ENCODE assay signal across 8 cellular contexts in the genomic region with DNA sequence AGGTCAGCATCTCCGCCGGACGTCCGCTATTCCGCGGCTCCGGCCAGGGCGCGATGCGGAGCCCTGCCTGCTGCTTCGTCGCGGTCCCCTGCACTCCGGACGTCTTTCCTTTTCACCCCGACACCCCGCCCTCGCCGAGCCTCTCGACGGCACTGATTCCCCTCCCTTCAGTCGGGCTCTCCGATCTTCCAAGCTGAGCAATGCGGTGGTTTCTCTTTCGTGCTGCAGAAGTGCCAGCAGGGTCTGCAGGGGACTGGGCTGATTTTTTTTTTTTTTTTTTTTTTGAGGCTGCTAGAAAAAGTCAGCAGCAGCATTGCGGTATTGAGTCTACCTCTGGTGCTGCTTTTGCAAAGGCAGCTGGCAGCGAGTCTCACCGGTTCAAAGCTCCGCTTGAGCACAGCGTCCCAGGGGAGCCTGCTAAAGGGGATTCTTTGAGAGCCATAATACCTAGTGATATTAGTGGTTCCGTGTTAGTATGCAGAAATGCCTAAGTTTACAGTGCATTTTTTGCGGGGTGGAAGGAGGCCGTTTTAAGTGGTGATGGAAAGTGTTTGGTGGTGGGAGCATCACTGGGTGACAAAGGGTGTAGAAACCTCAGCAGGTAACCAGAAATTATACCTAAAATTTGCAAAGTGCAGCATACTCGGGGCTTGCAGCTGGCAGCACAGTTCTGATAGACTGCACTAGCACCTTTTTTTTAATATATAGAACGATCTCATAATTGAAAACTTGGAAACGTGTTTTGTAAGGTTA. TPM values are rescaled to one million over a fixed set of nuclear protein-coding genes. Genes with fewer than 3 reads are reported as not detected.
DNase-seq lines count a peak whose midpoint lies in the region; ATAC-seq and TF ChIP-seq lines count a peak whose summit lies in the region.

No MANE protein-coding gene starts in this region.

- TF ChIP-seq CTCF in fibroblast of the aortic adventitia (IDR thresholded peaks at IDR 0.05; ENCODE audit: insufficient read depth, low read length) (no peak), neural crest cell (conservative IDR thresholded peaks at IDR 0.05) (no peak)

- H3K4me1 ChIP-seq in subcutaneous abdominal adipose tissue (ENCODE audit: control insufficient read depth in 5 of 5, insufficient read depth in 5 of 5, low read length in 5 of 5), result peaks cover 5 to 59% (median 29%) of the 10 kb centered on the region in 5 donors

- H3K36me3 Mint-ChIP-seq in activated T-helper 2 cell treated with anti-CD3 and anti-CD28 coated beads, Interferon-gamma antibody, Interleukin-2, Interleukin-4, amounts not matched to agents 10 μg/mL and 5 μg/mL and 100 μg/mL, durations not matched to agents 14 hours and 24 hours and 36 hours (ENCODE audit: low read depth), result peaks cover 7% of the 10 kb centered on the region
- no peaks in the 10 kb centered on the region for H3K36me3 Mint-ChIP-seq in neural crest cell (ENCODE audit: low read depth)

- H3K4me3 Mint-ChIP-seq in activated T-helper 2 cell treated with anti-CD3 and anti-CD28 coated beads, Interferon-gamma antibody, Interleukin-2, Interleukin-4, amounts not matched to agents 10 μg/mL and 5 μg/mL and 100 μg/mL, durations not matched to agents 14 hours and 24 hours and 36 hours (ENCODE audit: low read depth), result peak overlapping the region; percentile 93
- peak overlapping the region; percentile 97 for H3K4me3 Mint-ChIP-seq in neural crest cell

- H3K9ac ChIP-seq in subcutaneous abdominal adipose tissue (ENCODE audit: low read length in 5 of 5), result peak overlapping the region; percentile 53 to 77 (median 68)

- H3K27me3 Mint-ChIP-seq in activated T-helper 2 cell treated with anti-CD3 and anti-CD28 coated beads, Interferon-gamma antibody, Interleukin-2, Interleukin-4, amounts not matched to agents 10 μg/mL and 5 μg/mL and 100 μg/mL, durations not matched to agents 14 hours and 24 hours and 36 hours (ENCODE audit: low read depth), result no peaks in the 10 kb centered on the region
- H3K27me3 Mint-ChIP-seq in neural crest cell (ENCODE audit: low read depth), result no peaks in the 10 kb centered on the region

- H3K27me3 ChIP-seq in subcutaneous abdominal adipose tissue (ENCODE audit: control insufficient read depth in 5 of 5, insufficient read depth in 4 of 5, low read length in 5 of 5), result no peaks in the 10 kb centered on the region

- in situ Hi-C loops in Caki2 (cut with HindIII; ENCODE audit: low pct_unique_long_range_greater_than_20kb, low sequenced_read_pairs), result no loop called here

- peak; percentile 35 for ATAC-seq in GM21381 (IDR thresholded peaks at IDR 0.05; ENCODE audit: unreplicated experiment)

- peak overlapping the region; percentile 80 for H3K27ac ChIP-seq in subcutaneous abdominal adipose tissue (ENCODE audit: low read depth, low read length)

- no peaks in the 10 kb centered on the region for H3K9me3 ChIP-seq in subcutaneous abdominal adipose tissue (ENCODE audit: control insufficient read depth in 5 of 5, low read length in 5 of 5)

- H3K4me1 Mint-ChIP-seq in activated T-helper 2 cell treated with anti-CD3 and anti-CD28 coated beads, Interferon-gamma antibody, Interleukin-2, Interleukin-4, amounts not matched to agents 10 μg/mL and 5 μg/mL and 100 μg/mL, durations not matched to agents 14 hours and 24 hours and 36 hours (ENCODE audit: low read depth), result peaks cover 55% of the 10 kb centered on the region
- peaks cover 51% of the 10 kb centered on the region for H3K4me1 Mint-ChIP-seq in neural crest cell

- peak overlapping the region; percentile 95 for H3K27ac Mint-ChIP-seq in activated T-helper 2 cell treated with anti-CD3 and anti-CD28 coated beads, Interferon-gamma antibody, Interleukin-2, Interleukin-4, amounts not matched to agents 10 μg/mL and 5 μg/mL and 100 μg/mL, durations not matched to agents 14 hours and 24 hours and 36 hours
- H3K27ac Mint-ChIP-seq in neural crest cell (ENCODE audit: unreplicated experiment), result peak overlapping the region; percentile 90

- H3K36me3 ChIP-seq in subcutaneous abdominal adipose tissue (ENCODE audit: control insufficient read depth in 5 of 5, insufficient read depth in 5 of 5, low read length in 5 of 5), result no peaks in the 10 kb centered on the region

- DNase-seq in Caki2 (ENCODE audit: low read depth) (peak; percentile 72), HUDEP-2 (lab: John Stamatoyannopoulos, UW; ENCODE audit: unreplicated experiment in 76 of 76) (peak in 53 of 76 experiments; percentile 2 to 63 (median 34)), fibroblast of the aortic adventitia (ENCODE audit: low read depth) (peak; percentile 61), neural crest cell (ENCODE audit: low read depth, low spot score) (peak; percentile 61)
- peak; percentile 75 for DNase-seq in activated T-helper 2 cell treated with anti-CD3 and anti-CD28 coated beads, Interferon-gamma antibody, Interleukin-2, Interleukin-4, amounts not matched to agents 10 μg/mL and 5 μg/mL and 100 μg/mL, durations not matched to agents 14 hours and 24 hours and 36 hours (ENCODE audit: low spot score)

- no peaks in the 10 kb centered on the region for H3K9me3 Mint-ChIP-seq in activated T-helper 2 cell treated with anti-CD3 and anti-CD28 coated beads, Interferon-gamma antibody, Interleukin-2, Interleukin-4, amounts not matched to agents 10 μg/mL and 5 μg/mL and 100 μg/mL, durations not matched to agents 14 hours and 24 hours and 36 hours
- no peaks in the 10 kb centered on the region for H3K9me3 Mint-ChIP-seq in neural crest cell

- intact Hi-C loops in activated T-helper 2 cell treated with anti-CD3 and anti-CD28 coated beads, Interferon-gamma antibody, Interleukin-2, Interleukin-4, amounts not matched to agents 10 μg/mL and 5 μg/mL and 100 μg/mL, durations not matched to agents 14 hours and 24 hours and 36 hours (cut with micrococcal nuclease), result loop anchor here (5.0 to 10.0 kb wide), 4 partner anchors 36 to 947 kb away; a partner anchor contains a TSS

- H3K4me3 ChIP-seq in fibroblast of the aortic adventitia (ENCODE audit: low read depth, low read length), result peak overlapping the region; percentile 87
- peak overlapping the region; percentile 78 to 93 (median 92) for H3K4me3 ChIP-seq in subcutaneous abdominal adipose tissue (ENCODE audit: low read depth in 1 of 5, low read length in 5 of 5)

TF ChIP-seq in PFSK-1, 5 proteins besides CTCF, POLR2A, EP300 and RAD21:
- TF ChIP-seq FOXP2 (optimal IDR thresholded peaks at IDR 0.05; ENCODE audit: borderline replicate concordance, extremely low read depth, extremely low read length, insufficient read depth) (peak; percentile 11), SIN3A (IDR thresholded peaks at IDR 0.05; ENCODE audit: borderline replicate concordance, insufficient read depth, low read length) (peak; percentile 52; the same call in 1 of the 2 replicates)
- TF ChIP-seq, protein P1, sequence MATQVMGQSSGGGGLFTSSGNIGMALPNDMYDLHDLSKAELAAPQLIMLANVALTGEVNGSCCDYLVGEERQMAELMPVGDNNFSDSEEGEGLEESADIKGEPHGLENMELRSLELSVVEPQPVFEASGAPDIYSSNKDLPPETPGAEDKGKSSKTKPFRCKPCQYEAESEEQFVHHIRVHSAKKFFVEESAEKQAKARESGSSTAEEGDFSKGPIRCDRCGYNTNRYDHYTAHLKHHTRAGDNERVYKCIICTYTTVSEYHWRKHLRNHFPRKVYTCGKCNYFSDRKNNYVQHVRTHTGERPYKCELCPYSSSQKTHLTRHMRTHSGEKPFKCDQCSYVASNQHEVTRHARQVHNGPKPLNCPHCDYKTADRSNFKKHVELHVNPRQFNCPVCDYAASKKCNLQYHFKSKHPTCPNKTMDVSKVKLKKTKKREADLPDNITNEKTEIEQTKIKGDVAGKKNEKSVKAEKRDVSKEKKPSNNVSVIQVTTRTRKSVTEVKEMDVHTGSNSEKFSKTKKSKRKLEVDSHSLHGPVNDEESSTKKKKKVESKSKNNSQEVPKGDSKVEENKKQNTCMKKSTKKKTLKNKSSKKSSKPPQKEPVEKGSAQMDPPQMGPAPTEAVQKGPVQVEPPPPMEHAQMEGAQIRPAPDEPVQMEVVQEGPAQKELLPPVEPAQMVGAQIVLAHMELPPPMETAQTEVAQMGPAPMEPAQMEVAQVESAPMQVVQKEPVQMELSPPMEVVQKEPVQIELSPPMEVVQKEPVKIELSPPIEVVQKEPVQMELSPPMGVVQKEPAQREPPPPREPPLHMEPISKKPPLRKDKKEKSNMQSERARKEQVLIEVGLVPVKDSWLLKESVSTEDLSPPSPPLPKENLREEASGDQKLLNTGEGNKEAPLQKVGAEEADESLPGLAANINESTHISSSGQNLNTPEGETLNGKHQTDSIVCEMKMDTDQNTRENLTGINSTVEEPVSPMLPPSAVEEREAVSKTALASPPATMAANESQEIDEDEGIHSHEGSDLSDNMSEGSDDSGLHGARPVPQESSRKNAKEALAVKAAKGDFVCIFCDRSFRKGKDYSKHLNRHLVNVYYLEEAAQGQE (IDR thresholded peaks at IDR 0.05; ENCODE audit: insufficient read depth in 1 of 2, low read depth in 2 of 2, low read length in 2 of 2), result no peak
TF ChIP-seq in PFSK-1: peak in this region for 2.

RNA-seq across cellular contexts. Expression of a gene that starts 1.0 kb away (rescaled TPM):
- 17.7 and 26.7 TPM in 2 replicates for total RNA-seq in Caki2 (2014; rRNA removed; shearing (Covaris generic); ENCODE audit: low replicate concordance)
- polyA plus RNA-seq in PFSK-1 (2012; ENCODE audit: insufficient read length, low read depth), result 13.4 TPM
- 35.5 and 37.1 TPM in 2 replicates for total RNA-seq in activated T-helper 2 cell treated with anti-CD3 and anti-CD28 coated beads, Interferon-gamma antibody, Interleukin-2, Interleukin-4, amounts not matched to agents 10 μg/mL and 5 μg/mL and 100 μg/mL, durations not matched to agents 14 hours and 24 hours and 36 hours
- total RNA-seq in fibroblast of the aortic adventitia (ENCODE audit: low replicate concordance), result 19.8 and 31.2 TPM in 2 replicates
- 30.5 and 31.5 TPM in 2 replicates for total RNA-seq in neural crest cell

Comparison
In these comparisons a context has a peak if more than half of its experiments do, and no peak if none do; other contexts are left out.
1. Peak in every context shown above with its lines: DNase-seq, ATAC-seq, H3K4me3 ChIP-seq and H3K27ac ChIP-seq.